ENCODE assay signal across 13 cellular contexts in genomic region chr9:127614961-127615360, GRCh38.
"Had no signal": no experiment of that assay in that cellular context is flagged by ENCODE, and none has a peak within 500 bp of the region (broad histone marks: within the 10 kb centered on the region; RNA-seq: fewer than 3 reads in every experiment).

No MANE protein-coding gene starts in this region.

- ATAC-seq: naive thymus-derived CD4-positive, alpha-beta T cell; stimulated activated naive B cell treated with anti-CD40 and anti-IgM and Interleukin-4, amounts not matched to agents 10 μg/mL and 1 μg/mL and 100 μg/mL, for 72 hours had no signal

- H3K9me3 ChIP-seq: esophagus squamous epithelium, neutrophil had no signal

- H3K27ac ChIP-seq: esophagus squamous epithelium, neutrophil had no signal

- H3K36me3 ChIP-seq: esophagus squamous epithelium, neutrophil had no signal

- H3K4me3 ChIP-seq: esophagus squamous epithelium, lung had no signal

- DNase-seq: activated CD4-positive, alpha-beta T cell treated with anti-CD3 and anti-CD28 coated beads, Interleukin-2, amount 10 ng/mL, durations not matched to agents 7 days and 5 days; activated CD4-positive, CD25-positive, alpha-beta regulatory T cell; activated naive CD4-positive, alpha-beta T cell treated with anti-CD3 and anti-CD28 coated beads, Interleukin-2, amount 50 U/mL, for 16 hours; activated T-cell treated with anti-CD3 and anti-CD28 coated beads for 4 hours; amygdala; esophagus squamous epithelium; immature natural killer cell; naive thymus-derived CD4-positive, alpha-beta T cell; posterior cingulate gyrus; stimulated activated naive B cell treated with anti-CD40 and anti-IgM and Interleukin-4, amounts not matched to agents 10 μg/mL and 1 μg/mL and 100 μg/mL, for 72 hours; substantia nigra had no signal
